ENCODE assay signal across 33 cellular contexts in the genomic region with DNA sequence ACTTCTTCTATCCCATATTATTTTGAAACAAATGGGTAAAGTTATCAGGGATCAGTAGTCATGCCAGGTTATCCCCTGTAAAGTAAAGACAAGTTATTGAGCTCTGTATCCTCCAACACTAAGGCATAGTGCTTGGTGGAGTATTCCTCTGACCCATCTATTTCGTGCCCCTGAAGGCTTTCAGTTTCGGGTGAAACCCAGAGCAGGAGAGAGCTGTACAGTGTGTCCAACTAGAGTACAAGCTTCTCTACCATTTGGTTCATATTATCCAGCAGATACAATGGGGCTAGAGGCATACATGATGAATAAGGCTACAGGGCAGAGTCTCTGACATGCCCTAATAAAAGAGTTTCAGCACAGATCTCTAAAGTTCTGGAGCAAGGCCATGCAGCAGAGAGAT. TPM values are rescaled to one million over a fixed set of nuclear protein-coding genes. Genes with fewer than 3 reads are reported as not detected.
"Had no signal": no experiment of that assay in that cellular context is flagged by ENCODE, and none has a peak within 500 bp of the region (broad histone marks: within the 10 kb centered on the region; RNA-seq: fewer than 3 reads in every experiment).

No MANE protein-coding gene starts in this region.

- DNase-seq: activated CD4-positive, alpha-beta memory T cell treated with anti-CD3 and anti-CD28 coated beads, Interleukin-2, amount 10 ng/mL, durations not matched to agents 7 days and 5 days; activated CD4-positive, alpha-beta T cell treated with anti-CD3 and anti-CD28 coated beads for 1 hour; activated CD4-positive, alpha-beta T cell treated with anti-CD3 and anti-CD28 coated beads for 48 hours; activated CD4-positive, CD25-positive, alpha-beta regulatory T cell; activated CD8-positive, alpha-beta memory T cell treated with anti-CD3 and anti-CD28 coated beads, Interleukin-2, amount 10 ng/mL, durations not matched to agents 7 days and 5 days; activated gamma-delta T cell; activated naive CD4-positive, alpha-beta T cell treated with Interleukin-2 at 50 U/mL for 16 hours; activated naive CD8-positive, alpha-beta T cell treated with anti-CD3 and anti-CD28 coated beads, Interleukin-2, amount 10 ng/mL, durations not matched to agents 7 days and 5 days; activated T-cell treated with anti-CD3 and anti-CD28 coated beads, Interleukin-2, amount 50 U/mL, for 24 hours; amygdala; IMR-90; Karpas-422; NCI-H1048; NCI-H1105 treated with DMSO at 0.1 percent for 48 hours; NCI-H1436; NCI-H1694; NCI-H1930; NCI-H345; NCI-H524 treated with DMSO at 0.1 percent for 48 hours; NK-92 treated with Interleukin-12 subunit alpha and Interleukin-12 subunit beta, amount 100 ng/mL, for 24 hours; PC-9; SHP77; SJCRH30; T1000; WERI-Rb-1 had no signal

- H3K36me3 ChIP-seq: ascending aorta, cardiac muscle cell, SJCRH30, WERI-Rb-1 had no signal

- H3K27me3 ChIP-seq: ascending aorta, SJCRH30 had no signal

- ATAC-seq: activated CD8-positive, alpha-beta memory T cell treated with anti-CD3 and anti-CD28 coated beads, Interleukin-2, amount 10 ng/mL, durations not matched to agents 7 days and 5 days; K562 had no signal

- H3K36me3 Mint-ChIP-seq: activated CD8-positive, alpha-beta memory T cell treated with anti-CD3 and anti-CD28 coated beads, Interleukin-2, amount 10 ng/mL, durations not matched to agents 7 days and 5 days; activated naive CD4-positive, alpha-beta T cell treated with anti-CD3 and anti-CD28 coated beads, Interleukin-2, amount 50 U/mL, for 24 hours; activated naive CD8-positive, alpha-beta T cell treated with anti-CD3 and anti-CD28 coated beads, Interleukin-2, amount 10 ng/mL, durations not matched to agents 7 days and 5 days had no signal

- H3K27ac Mint-ChIP-seq: activated CD4-positive, alpha-beta memory T cell treated with anti-CD3 and anti-CD28 coated beads, Interleukin-2, amount 10 ng/mL, durations not matched to agents 7 days and 5 days; activated CD8-positive, alpha-beta memory T cell treated with anti-CD3 and anti-CD28 coated beads, Interleukin-2, amount 10 ng/mL, durations not matched to agents 7 days and 5 days; activated naive CD4-positive, alpha-beta T cell treated with anti-CD3 and anti-CD28 coated beads, Interleukin-2, amount 50 U/mL, for 24 hours; activated naive CD8-positive, alpha-beta T cell treated with anti-CD3 and anti-CD28 coated beads, Interleukin-2, amount 10 ng/mL, durations not matched to agents 7 days and 5 days; activated T-cell treated with anti-CD3 and anti-CD28 coated beads, Interleukin-2, amount 50 U/mL, for 24 hours; activated T-helper 2 cell treated with anti-CD3 and anti-CD28 coated beads, Interferon-gamma antibody, Interleukin-2, Interleukin-4, amounts not matched to agents 10 μg/mL and 5 μg/mL and 100 μg/mL, durations not matched to agents 14 hours and 24 hours and 36 hours had no signal

- H3K9me3 Mint-ChIP-seq: activated CD4-positive, alpha-beta memory T cell treated with anti-CD3 and anti-CD28 coated beads, Interleukin-2, amount 10 ng/mL, durations not matched to agents 7 days and 5 days; activated naive CD4-positive, alpha-beta T cell treated with anti-CD3 and anti-CD28 coated beads, Interleukin-2, amount 50 U/mL, for 24 hours; activated T-cell treated with anti-CD3 and anti-CD28 coated beads, Interleukin-2, amount 50 U/mL, for 24 hours; activated T-helper 2 cell treated with anti-CD3 and anti-CD28 coated beads, Interferon-gamma antibody, Interleukin-2, Interleukin-4, amounts not matched to agents 10 μg/mL and 5 μg/mL and 100 μg/mL, durations not matched to agents 14 hours and 24 hours and 36 hours had no signal

- H3K9me3 ChIP-seq: ascending aorta, SJCRH30 had no signal

- H3K4me3 Mint-ChIP-seq: activated CD4-positive, alpha-beta memory T cell treated with anti-CD3 and anti-CD28 coated beads, Interleukin-2, amount 10 ng/mL, durations not matched to agents 7 days and 5 days; activated CD8-positive, alpha-beta memory T cell treated with anti-CD3 and anti-CD28 coated beads, Interleukin-2, amount 10 ng/mL, durations not matched to agents 7 days and 5 days; activated naive CD4-positive, alpha-beta T cell treated with anti-CD3 and anti-CD28 coated beads, Interleukin-2, amount 50 U/mL, for 24 hours; activated naive CD8-positive, alpha-beta T cell treated with anti-CD3 and anti-CD28 coated beads, Interleukin-2, amount 10 ng/mL, durations not matched to agents 7 days and 5 days; activated T-cell treated with anti-CD3 and anti-CD28 coated beads, Interleukin-2, amount 50 U/mL, for 24 hours had no signal

- H3K27ac ChIP-seq: ascending aorta, cardiac muscle cell, PC-9, SJCRH30, SK-N-MC, WERI-Rb-1 had no signal

- H3K4me3 ChIP-seq: ascending aorta, cardiac muscle cell, K562, PC-9, SJCRH30, SK-N-MC had no signal

- FAIRE-seq: K562 had no signal

- H3K27me3 Mint-ChIP-seq: activated CD8-positive, alpha-beta memory T cell treated with anti-CD3 and anti-CD28 coated beads, Interleukin-2, amount 10 ng/mL, durations not matched to agents 7 days and 5 days had no signal

- H3K4me2 ChIP-seq: PC-9 had no signal

- H2AFZ ChIP-seq: PC-9 had no signal

RNA-seq across cellular contexts. Expression of gene SLC22A4, which starts 3.2 kb away (rescaled TPM):
- total RNA-seq: OCI-LY7 had no signal

RNA-seq across cellular contexts. Expression of gene PDLIM4, which starts 33.5 kb away (rescaled TPM):
- total RNA-seq: activated CD4-positive, alpha-beta memory T cell treated with anti-CD3 and anti-CD28 coated beads, Interleukin-2, amount 10 ng/mL, durations not matched to agents 7 days and 5 days; NCI-H460; OCI-LY7 had no signal
